In the genomic region with DNA sequence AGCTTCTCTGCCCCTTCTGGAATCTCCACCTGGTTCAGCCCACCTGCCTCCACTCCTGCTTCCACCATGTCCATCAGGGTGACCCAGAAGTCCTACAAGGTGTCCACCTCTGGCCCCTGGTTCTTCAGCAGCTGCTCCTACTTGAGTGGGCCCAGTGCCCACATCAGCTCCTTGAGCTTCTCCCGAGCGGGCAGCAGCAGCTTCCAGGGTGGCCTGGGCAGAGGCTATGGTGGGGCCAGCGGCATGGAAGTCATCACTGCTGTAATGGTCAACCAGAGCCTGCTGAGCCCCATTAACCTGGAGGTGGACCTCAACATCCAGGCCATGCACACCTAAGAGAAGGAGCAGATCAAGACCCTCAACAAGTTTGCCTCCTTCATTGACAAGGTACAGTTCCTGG, we compare ENCODE assay signal across 2 cellular contexts.
"Had no signal": no experiment of that assay in that cellular context is flagged by ENCODE, and none has a peak within 500 bp of the region (broad histone marks: within the 10 kb centered on the region; RNA-seq: fewer than 3 reads in every experiment).

No MANE protein-coding gene starts in this region.

- DNase-seq: GDM1, GF-D8 had no signal
